In genomic region chr6:7312616-7313504, GRCh38 we compare ENCODE assay signal across 8 cellular contexts. TPM values are rescaled to one million over a fixed set of nuclear protein-coding genes. Genes with fewer than 3 reads are reported as not detected.
DNase-seq lines count a peak whose midpoint lies in the region; ATAC-seq, FAIRE-seq and TF ChIP-seq lines count a peak whose summit lies in the region.

SSR1 (minus strand) TSS chr6:7313199; CDS start chr6:7313120, 79 bp downstream.

- peak; percentile 91 for ATAC-seq in GM18520 (IDR thresholded peaks at IDR 0.05; ENCODE audit: unreplicated experiment)
- peak; percentile 96 for ATAC-seq in HG03064 (IDR thresholded peaks at IDR 0.05; ENCODE audit: low read depth, unreplicated experiment)
- peak; percentile 99 for ATAC-seq in body of pancreas
- peak; percentile 100 for ATAC-seq in sciatic nerve

- 0% methylated on average over 31 to 76 of the region's 83 CpGs for WGBS in body of pancreas, 2 donors

- H3K27ac ChIP-seq in 22Rv1 = peak within 1 kb of the TSS; percentile 88
- peak within 1 kb of the TSS; percentile 92 to 99 (median 94) for H3K27ac ChIP-seq in body of pancreas

- TF ChIP-seq POLR2A in body of pancreas (IDR thresholded peaks at IDR 0.05) = peak; percentile 88 to 96 (median 95)

- intact Hi-C loops in body of pancreas (cut with DNase I) = no loop called here
- intact Hi-C loops in sciatic nerve (cut with DNase I) = no loop called here

- peaks cover 31% of the 10 kb centered on the region for H3K4me1 ChIP-seq in body of pancreas

- peak; percentile 60 for FAIRE-seq in TTC549 (lab: Jason Lieb, UNC)

- TF ChIP-seq CTCF in 22Rv1 (IDR thresholded peaks at IDR 0.05) (no peak), body of pancreas (IDR thresholded peaks at IDR 0.05) (no peak)

- DNase-seq in NCI-H2107 treated with DMSO at 0.1 percent for 48 hours (lab: John Stamatoyannopoulos, UW; ENCODE audit: unreplicated experiment) (peak; percentile 69), body of pancreas (peak; percentile 98), iPS DF 19.7 (ENCODE audit: low read depth, low spot score) (peak; percentile 69), sciatic nerve (ENCODE audit: low spot score) (peak; percentile 98)

- no peaks in the 10 kb centered on the region for H3K27me3 ChIP-seq in body of pancreas

- peak within 1 kb of the TSS; percentile 87 to 96 for H3K4me3 ChIP-seq in body of pancreas

- H3K36me3 ChIP-seq in body of pancreas (replicated peaks in 1 of 2; ENCODE audit: insufficient read depth in 1 of 2, low read depth in 2 of 2) = peaks cover 0 to 6% of the 10 kb centered on the region in 2 donors

- no peaks in the 10 kb centered on the region for H3K9me3 ChIP-seq in body of pancreas

RNA-seq across cellular contexts. Expression of gene SSR1, which starts in this region (rescaled TPM):
- 10 to 100 TPM; 50.1 TPM for total RNA-seq in body of pancreas
- total RNA-seq in sciatic nerve = 118 TPM

Comparison
In these comparisons a context has a peak if more than half of its experiments do, and no peak if none do; other contexts are left out.
1. Peak in every context shown above with its lines: DNase-seq, ATAC-seq, H3K4me3 ChIP-seq and H3K27ac ChIP-seq.